ENCODE assay signal across 3 cellular contexts in genomic region chr5:139503036-139503817, GRCh38.
TF ChIP-seq lines count a peak whose summit lies in the region.

No MANE protein-coding gene starts in this region.

TF ChIP-seq in A549, 52 proteins besides CTCF, POLR2A, EP300 and RAD21:
- TF ChIP-seq MAFK (IDR thresholded peaks at IDR 0.05; ENCODE audit: partially characterized antibody): peak; percentile 85

TF ChIP-seq in GM23338, 12 proteins besides CTCF, POLR2A, EP300 and RAD21:
- peak; percentile 96; the same call in 1 of the 2 replicates for TF ChIP-seq ZNF114 (CRISPR knock-in tag; IDR thresholded peaks at IDR 0.05)
TF ChIP-seq in GM23338: peak in this region for 1; not testable (repeated sequence) for 11.

TF ChIP-seq in H1, 55 proteins besides CTCF, POLR2A, EP300 and RAD21:
- peak; percentile 33; the same call in 1 of the 2 replicates for TF ChIP-seq TBP (IDR thresholded peaks at IDR 0.05; ENCODE audit: low read depth, low read length)
